In genomic region chr13:59354665-59355064, GRCh38 we compare ENCODE assay signal across 14 cellular contexts.
DNase-seq lines count a peak whose midpoint lies in the region; ATAC-seq and FAIRE-seq lines count a peak whose summit lies in the region.
"Had no signal": no experiment of that assay in that cellular context is flagged by ENCODE, and none has a peak within 500 bp of the region (broad histone marks: within the 10 kb centered on the region; RNA-seq: fewer than 3 reads in every experiment).

No MANE protein-coding gene starts in this region.

- FAIRE-seq in TTC549 (lab: Jason Lieb, UNC): peak; percentile 79

- peak; percentile 26 for DNase-seq in DMS53 treated with DMSO at 0.1 percent for 48 hours (lab: John Stamatoyannopoulos, UW; ENCODE audit: unreplicated experiment)
- no peak for DNase-seq in NCI-H2081 (lab: John Stamatoyannopoulos, UW)
- DNase-seq in activated CD4-positive, CD25-positive, alpha-beta regulatory T cell (lab: John Stamatoyannopoulos, UW): no peak
- DNase-seq in T-helper 9 cell: no peak
- DNase-seq: CD8-positive, alpha-beta T cell; effector CD4-positive, alpha-beta T cell; EL; heart right ventricle; islet precursor cell; stimulated activated naive CD8-positive, alpha-beta T cell treated with anti-CD3 and anti-CD28 coated beads, Interleukin-15, amount 100 ng/mL, for 72 hours had no signal

- ATAC-seq in GM19397 (IDR thresholded peaks at IDR 0.05; ENCODE audit: unreplicated experiment) (peak; percentile 81), HG03354 (IDR thresholded peaks at IDR 0.05; ENCODE audit: poor library complexity, severe bottlenecking, unreplicated experiment) (peak; percentile 59), GM21423 (IDR thresholded peaks at IDR 0.05; ENCODE audit: unreplicated experiment) (no peak)
- ATAC-seq: CD8-positive, alpha-beta T cell; heart right ventricle; stimulated activated naive CD8-positive, alpha-beta T cell treated with anti-CD3 and anti-CD28 coated beads, Interleukin-15, amount 100 ng/mL, for 72 hours had no signal
